In the genomic region with DNA sequence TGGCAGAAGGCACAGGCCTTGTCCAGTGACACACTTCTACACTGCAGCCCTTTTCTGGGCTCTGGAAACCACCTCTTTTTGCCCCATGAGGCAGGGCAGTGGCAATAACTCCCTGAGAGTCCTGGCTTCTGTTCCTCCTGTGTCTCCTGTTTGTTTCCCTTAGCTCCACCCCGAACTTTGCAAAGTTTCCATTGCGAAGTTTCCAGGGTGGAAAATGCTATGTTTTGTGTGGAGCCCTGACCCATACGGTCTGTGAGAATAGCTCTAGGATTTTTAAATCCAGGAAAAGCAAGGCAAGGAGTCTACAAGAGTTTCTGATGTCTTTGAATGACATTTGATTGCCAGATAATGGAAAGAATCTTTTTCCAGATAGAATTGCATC, we compare ENCODE assay signal across 24 cellular contexts.
"Had no signal": no experiment of that assay in that cellular context is flagged by ENCODE, and none has a peak within 500 bp of the region (broad histone marks: within the 10 kb centered on the region; RNA-seq: fewer than 3 reads in every experiment).

No MANE protein-coding gene starts in this region.

- H3K27ac ChIP-seq: coronary artery, neutrophil, ovary, prostate gland, testis had no signal

- H3K27ac Mint-ChIP-seq: activated B cell treated with CpG ODN at 0.5 μM for 24 hours; activated naive CD8-positive, alpha-beta T cell treated with anti-CD3 and anti-CD28 coated beads for 36 hours; endodermal cell; natural killer cell treated with Interleukin-12 subunit alpha and Interleukin-12 subunit beta and Interleukin-15 and Interleukin-18, amount 100 ng/mL, for 72 hours; stimulated activated memory B cell treated with anti-CD40 and anti-IgM and Interleukin-4, amounts not matched to agents 10 μg/mL and 1 μg/mL and 100 μg/mL, for 72 hours had no signal

- H3K4me1 ChIP-seq: prostate gland, testis had no signal

- H3K4me1 Mint-ChIP-seq: activated B cell treated with CpG ODN at 0.5 μM for 24 hours; activated naive CD8-positive, alpha-beta T cell treated with anti-CD3 and anti-CD28 coated beads for 36 hours; endodermal cell; stimulated activated memory B cell treated with anti-CD40 and anti-IgM and Interleukin-4, amounts not matched to agents 10 μg/mL and 1 μg/mL and 100 μg/mL, for 72 hours had no signal

- H3K4me3 Mint-ChIP-seq: activated B cell treated with CpG ODN at 0.5 μM for 24 hours; activated naive CD8-positive, alpha-beta T cell treated with anti-CD3 and anti-CD28 coated beads for 36 hours; activated T-cell treated with anti-CD3 and anti-CD28 coated beads, Interleukin-2, amount 50 U/mL, for 4 hours; endodermal cell; natural killer cell treated with Interleukin-12 subunit alpha and Interleukin-12 subunit beta and Interleukin-15 and Interleukin-18, amount 100 ng/mL, for 72 hours; stimulated activated memory B cell treated with anti-CD40 and anti-IgM and Interleukin-4, amounts not matched to agents 10 μg/mL and 1 μg/mL and 100 μg/mL, for 72 hours had no signal

- DNase-seq: activated B cell treated with CpG ODN at 0.5 μM for 24 hours; activated CD4-positive, alpha-beta T cell treated with anti-CD3 and anti-CD28 coated beads for 4 hours; activated CD4-positive, alpha-beta T cell treated with anti-CD3 and anti-CD28 coated beads, Interleukin-2, amount 50 U/mL, for 48 hours; activated CD8-positive, alpha-beta memory T cell treated with anti-CD3 and anti-CD28 coated beads, Interleukin-2, amount 50 U/mL, for 48 hours; activated naive CD4-positive, alpha-beta T cell treated with Interleukin-2 at 50 U/mL for 16 hours; activated naive CD8-positive, alpha-beta T cell treated with anti-CD3 and anti-CD28 coated beads for 36 hours; activated T-cell treated with anti-CD3 and anti-CD28 coated beads, Interleukin-2, amount 50 U/mL, for 4 hours; amniotic stem cell; cerebellar nuclear complex; endodermal cell; glutamatergic neuron; hippocampal formation; left ventricle myocardium superior; midbrain; ovary; T1000; testis had no signal

- ATAC-seq: activated T-cell treated with anti-CD3 and anti-CD28 coated beads, Interleukin-2, amount 50 U/mL, for 4 hours; left ventricle myocardium superior; natural killer cell treated with Interleukin-12 subunit alpha and Interleukin-12 subunit beta and Interleukin-15 and Interleukin-18, amount 100 ng/mL, for 72 hours had no signal

- H3K4me3 ChIP-seq: coronary artery, ovary, prostate gland, testis had no signal

- H3K27me3 Mint-ChIP-seq: type B pancreatic cell had no signal

- H3K36me3 Mint-ChIP-seq: activated naive CD8-positive, alpha-beta T cell treated with anti-CD3 and anti-CD28 coated beads for 36 hours; natural killer cell treated with Interleukin-12 subunit alpha and Interleukin-12 subunit beta and Interleukin-15 and Interleukin-18, amount 100 ng/mL, for 72 hours; stimulated activated memory B cell treated with anti-CD40 and anti-IgM and Interleukin-4, amounts not matched to agents 10 μg/mL and 1 μg/mL and 100 μg/mL, for 72 hours; type B pancreatic cell had no signal

- H3K36me3 ChIP-seq: neutrophil, ovary, prostate gland had no signal

- H3K27me3 ChIP-seq: neutrophil, ovary, testis had no signal

- H3K9me3 ChIP-seq: neutrophil, ovary, prostate gland, testis had no signal

- H3K9me3 Mint-ChIP-seq: activated B cell treated with CpG ODN at 0.5 μM for 24 hours; activated naive CD8-positive, alpha-beta T cell treated with anti-CD3 and anti-CD28 coated beads for 36 hours; activated T-cell treated with anti-CD3 and anti-CD28 coated beads, Interleukin-2, amount 50 U/mL, for 4 hours; endodermal cell; natural killer cell treated with Interleukin-12 subunit alpha and Interleukin-12 subunit beta and Interleukin-15 and Interleukin-18, amount 100 ng/mL, for 72 hours; stimulated activated memory B cell treated with anti-CD40 and anti-IgM and Interleukin-4, amounts not matched to agents 10 μg/mL and 1 μg/mL and 100 μg/mL, for 72 hours had no signal

- FAIRE-seq: frontal cortex had no signal
